In genomic region chr7:4345004-4345403, GRCh38 we compare ENCODE assay signal across 25 cellular contexts.
"Had no signal": no experiment of that assay in that cellular context is flagged by ENCODE, and none has a peak within 500 bp of the region (broad histone marks: within the 10 kb centered on the region; RNA-seq: fewer than 3 reads in every experiment).

No MANE protein-coding gene starts in this region.

- DNase-seq: islet precursor cell; left ventricle myocardium inferior; midbrain; mucosa of descending colon; naive thymus-derived CD4-positive, alpha-beta T cell; nucleus accumbens; pancreas; posterior cingulate gyrus; retina; right cardiac atrium; sigmoid colon; stimulated activated CD4-positive, alpha-beta T cell treated with anti-CD3 and anti-CD28 coated beads, Interleukin-1b, Interleukin-23, amount 100 ng/mL, for 48 hours; stimulated activated CD4-positive, alpha-beta T cell treated with anti-CD3 and anti-CD28 coated beads, Interleukin-2, amount 100 ng/mL, for 48 hours; stimulated activated CD4-positive, alpha-beta T cell treated with anti-CD3 and anti-CD28 coated beads, Interleukin-4, amount 100 ng/mL, for 4 hours; stimulated activated CD8-positive, alpha-beta memory T cell treated with anti-CD3 and anti-CD28 coated beads, Interleukin-4, amount 100 ng/mL, for 48 hours; stimulated activated naive CD4-positive, alpha-beta T cell treated with Interleukin-2 at 50 U/mL for 16 hours; stimulated activated naive CD8-positive, alpha-beta T cell treated with anti-CD3 and anti-CD28 coated beads, Interleukin-15, amount 100 ng/mL, for 72 hours; substantia nigra had no signal

- H3K9me3 ChIP-seq: mucosa of descending colon, pancreas, prostate gland, vagina had no signal

- H3K27me3 ChIP-seq: pancreas, sigmoid colon, tibial nerve, vagina had no signal

- H3K36me3 ChIP-seq: left ventricle myocardium inferior, pancreas, prostate gland, sigmoid colon, tibial nerve, vagina had no signal

- H3K4me1 ChIP-seq: left ventricle myocardium inferior, pancreas, prostate gland, sigmoid colon, tibial nerve, vagina had no signal

- H3K4me2 ChIP-seq: smooth muscle cell had no signal

- H3K4me3 ChIP-seq: left ventricle myocardium inferior, lung, mucosa of descending colon, pancreas, prostate gland, sigmoid colon, smooth muscle cell, tibial nerve, vagina had no signal

- ATAC-seq: mucosa of descending colon; naive thymus-derived CD4-positive, alpha-beta T cell; natural killer cell treated with Interleukin-12 subunit alpha and Interleukin-12 subunit beta and Interleukin-15 and Interleukin-18, amount 100 ng/mL, for 72 hours; pancreas; right cardiac atrium; stimulated activated memory B cell treated with anti-CD40 and anti-IgM and Interleukin-4, amounts not matched to agents 10 μg/mL and 1 μg/mL and 100 μg/mL, for 72 hours; stimulated activated naive CD8-positive, alpha-beta T cell treated with anti-CD3 and anti-CD28 coated beads, Interleukin-15, amount 100 ng/mL, for 72 hours had no signal

- H3K27ac ChIP-seq: left ventricle myocardium inferior, pancreas, prostate gland, sigmoid colon, tibial nerve, vagina had no signal
